3 cellular contexts compared by ENCODE assay signal in genomic region chr13:29562762-29563161, GRCh38.
TF ChIP-seq lines count a peak whose summit lies in the region.

No MANE protein-coding gene starts in this region.

TF ChIP-seq in SK-N-SH treated with all-trans-retinoic acid at 6 μM for 48 hours, 23 proteins besides CTCF, POLR2A, EP300 and RAD21:
- no peak for TF ChIP-seq ARNTL (CRISPR knock-in tag; IDR thresholded peaks at IDR 0.05; ENCODE audit: borderline replicate concordance, low read depth)
- no peak for TF ChIP-seq CSRNP3 (CRISPR knock-in tag; IDR thresholded peaks at IDR 0.05)
- TF ChIP-seq BACH2 (CRISPR knock-in tag; IDR thresholded peaks at IDR 0.05; ENCODE audit: borderline replicate concordance), result no peak
- no peak for TF ChIP-seq GLIS3 (CRISPR knock-in tag; IDR thresholded peaks at IDR 0.05)

TF ChIP-seq in SK-N-SH, 30 proteins besides CTCF, POLR2A, EP300 and RAD21:
- TF ChIP-seq TCF12 (IDR thresholded peaks at IDR 0.05) (no peak), EZH2phosphoT487 (IDR thresholded peaks at IDR 0.05; ENCODE audit: borderline replicate concordance, low read depth) (no peak), RFX5 (IDR thresholded peaks at IDR 0.05; ENCODE audit: low read length) (no peak), FOSL2 (IDR thresholded peaks at IDR 0.05; ENCODE audit: borderline replicate concordance, low read depth) (no peak), PBX3 (IDR thresholded peaks at IDR 0.05) (no peak), SIN3A (IDR thresholded peaks at IDR 0.05; ENCODE audit: borderline replicate concordance, low read depth, low read length) (no peak), ZBTB33 (IDR thresholded peaks at IDR 0.05; ENCODE audit: borderline replicate concordance, low read depth) (no peak), POLR2AphosphoS5 (IDR thresholded peaks at IDR 0.05; ENCODE audit: low read depth, low read length) (no peak), USF1 (IDR thresholded peaks at IDR 0.05; ENCODE audit: borderline replicate concordance, low read depth) (no peak), MXI1 (IDR thresholded peaks at IDR 0.05; ENCODE audit: low read depth, low read length) (no peak), NRF1 (IDR thresholded peaks at IDR 0.05; ENCODE audit: low read depth, low read length) (no peak), RXRA (IDR thresholded peaks at IDR 0.05; ENCODE audit: borderline replicate concordance, low read depth) (no peak), MAX (IDR thresholded peaks at IDR 0.05; ENCODE audit: low read depth) (no peak), CHD2 (IDR thresholded peaks at IDR 0.05; ENCODE audit: low read length, partially characterized antibody) (no peak), JUND (IDR thresholded peaks at IDR 0.05) (no peak), GABPA (IDR thresholded peaks at IDR 0.05; ENCODE audit: low read depth) (no peak)

TF ChIP-seq in IMR-90, 13 proteins besides CTCF, POLR2A, EP300 and RAD21:
- no peak for TF ChIP-seq CEBPB (IDR thresholded peaks at IDR 0.05; ENCODE audit: low read depth, low read length)
- no peak for TF ChIP-seq NFE2L2 (IDR thresholded peaks at IDR 0.05; ENCODE audit: low read depth, low read length)
- no peak for TF ChIP-seq SMC3 (IDR thresholded peaks at IDR 0.05; ENCODE audit: low read depth, low read length)
- no peak for TF ChIP-seq RCOR1 (IDR thresholded peaks at IDR 0.05; ENCODE audit: insufficient replicate concordance, low read length)
- TF ChIP-seq CHD1 (IDR thresholded peaks at IDR 0.05; ENCODE audit: low read depth, low read length), result no peak
- TF ChIP-seq BHLHE40 (IDR thresholded peaks at IDR 0.05; ENCODE audit: low read depth, low read length), result no peak
- no peak for TF ChIP-seq USF2 (IDR thresholded peaks at IDR 0.05; ENCODE audit: low read depth, low read length)
- no peak for TF ChIP-seq FOS (IDR thresholded peaks at IDR 0.05; ENCODE audit: low read depth, low read length)
- TF ChIP-seq MAFK (IDR thresholded peaks at IDR 0.05; ENCODE audit: low read depth, low read length), result no peak
- no peak for TF ChIP-seq ELK1 (IDR thresholded peaks at IDR 0.05; ENCODE audit: borderline replicate concordance, low read depth, low read length)
- no peak for TF ChIP-seq MAZ (IDR thresholded peaks at IDR 0.05; ENCODE audit: borderline replicate concordance, low read depth, low read length)
- TF ChIP-seq MXI1 (IDR thresholded peaks at IDR 0.05; ENCODE audit: borderline replicate concordance, low read depth, low read length), result no peak
- no peak for TF ChIP-seq RFX5 (IDR thresholded peaks at IDR 0.05; ENCODE audit: low read depth, low read length)
